ENCODE assay signal across 23 cellular contexts in the genomic region with DNA sequence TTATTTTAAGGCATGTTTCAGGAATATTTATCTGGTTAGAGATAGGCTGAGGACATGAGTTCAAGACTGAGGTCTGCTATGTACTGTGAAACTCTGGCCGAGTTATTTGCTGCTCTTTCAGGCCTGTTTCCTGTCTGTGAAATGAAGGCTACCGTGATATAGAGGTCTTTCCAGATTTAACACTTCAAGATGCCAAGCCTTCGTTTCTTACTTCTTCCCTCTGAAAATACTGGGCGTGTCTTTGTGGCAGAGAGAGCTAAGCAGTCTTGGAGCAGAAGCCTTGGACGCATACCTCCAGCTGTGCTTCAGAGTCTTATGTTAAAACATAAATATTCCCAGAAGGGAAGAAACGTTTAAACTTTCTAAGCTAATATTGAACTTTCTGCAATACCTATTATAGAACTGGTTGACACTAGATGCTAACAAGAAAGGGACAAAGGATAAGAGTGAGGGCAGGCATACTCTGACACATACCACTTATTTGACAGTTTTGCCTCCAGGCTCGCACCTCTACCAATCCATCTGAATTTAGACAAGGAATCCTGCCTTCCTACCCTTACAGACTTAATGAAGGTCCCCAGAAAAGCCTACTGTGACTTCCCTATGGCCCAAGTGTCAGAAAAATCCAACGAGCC. TPM values are rescaled to one million over a fixed set of nuclear protein-coding genes. Genes with fewer than 3 reads are reported as not detected.
DNase-seq lines count a peak whose midpoint lies in the region; ATAC-seq, FAIRE-seq and TF ChIP-seq lines count a peak whose summit lies in the region.
"Had no signal": no experiment of that assay in that cellular context is flagged by ENCODE, and none has a peak within 500 bp of the region (broad histone marks: within the 10 kb centered on the region; RNA-seq: fewer than 3 reads in every experiment).

No MANE protein-coding gene starts in this region.

- FAIRE-seq in GM19239 (lab: Jason Lieb, UNC) (peak; percentile 37), urothelium cell line (lab: Jason Lieb, UNC) (no peak)
- FAIRE-seq: frontal cortex, pancreas had no signal

- H3K27ac ChIP-seq in CD4-positive, alpha-beta T cell (ENCODE audit: low read depth, low read length), result no peak overlapping the region
- H3K27ac ChIP-seq: pancreas, SJCRH30, thoracic aorta had no signal

- H3K9me3 ChIP-seq in CD4-positive, alpha-beta T cell (ENCODE audit: control insufficient read depth, low read length), result no peaks in the 10 kb centered on the region
- H3K9me3 ChIP-seq: pancreas, SJCRH30, thoracic aorta had no signal

- H3K27ac Mint-ChIP-seq in CD4-positive, alpha-beta T cell, result peak overlapping the region; percentile 95
- H3K27ac Mint-ChIP-seq in osteocyte (ENCODE audit: unreplicated experiment) (peak overlapping the region; percentile 50), type B pancreatic cell (no peak overlapping the region)

- H3K4me3 Mint-ChIP-seq in CD4-positive, alpha-beta T cell, result no peak overlapping the region
- H3K4me3 Mint-ChIP-seq in osteocyte (ENCODE audit: unreplicated experiment) (no peak overlapping the region), type B pancreatic cell (no peak overlapping the region)

- H3K27me3 ChIP-seq in CD4-positive, alpha-beta T cell (ENCODE audit: control insufficient read depth, insufficient read depth, low read length), result no peaks in the 10 kb centered on the region
- H3K27me3 ChIP-seq: pancreas, SJCRH30 had no signal

- POLR2A ChIA-PET in CD4-positive, alpha-beta T cell (lab: Charles Lee), result interaction anchor here (0.6 to 3.1 kb wide), 4 partner anchors 142 to 234 kb away, joined by 3 to 16 read pairs (median 3); a partner anchor contains a TSS

- H3K9me3 Mint-ChIP-seq in CD4-positive, alpha-beta T cell, result no peaks in the 10 kb centered on the region
- no peaks in the 10 kb centered on the region for H3K9me3 Mint-ChIP-seq in osteocyte (ENCODE audit: unreplicated experiment)
- no peaks in the 10 kb centered on the region for H3K9me3 Mint-ChIP-seq in type B pancreatic cell

- ATAC-seq in CD4-positive, alpha-beta T cell (ENCODE audit: poor library complexity), result no peak
- ATAC-seq: left lobe of liver, pancreas, PC-3 had no signal

- H3K36me3 Mint-ChIP-seq in CD4-positive, alpha-beta T cell (ENCODE audit: low read depth), result no peaks in the 10 kb centered on the region
- H3K36me3 Mint-ChIP-seq in osteocyte (ENCODE audit: unreplicated experiment), result peaks cover 32% of the 10 kb centered on the region
- H3K36me3 Mint-ChIP-seq in type B pancreatic cell, result peaks cover 11% of the 10 kb centered on the region

- DNase-seq in CD4-positive, alpha-beta T cell, result no peak
- DNase-seq in GM19239 (ENCODE audit: insufficient read length, low spot score) (no peak), choroid plexus epithelial cell (ENCODE audit: low read depth) (peak; percentile 58), osteocyte (ENCODE audit: extremely low spot score, unreplicated experiment) (no peak), type B pancreatic cell (ENCODE audit: extremely low spot score, unreplicated experiment) (no peak), DMS79 (lab: John Stamatoyannopoulos, UW) (no peak), urothelium cell line (ENCODE audit: low spot score) (no peak)
- DNase-seq in activated effector memory CD4-positive, alpha-beta T cell treated with anti-CD3 and anti-CD28 coated beads, Interleukin-2, amount 50 U/mL, for 16 hours, result no peak
- DNase-seq: activated CD4-positive, CD25-positive, alpha-beta regulatory T cell; activated naive CD4-positive, alpha-beta T cell treated with anti-CD3 and anti-CD28 coated beads, Interleukin-2, amount 50 U/mL, for 16 hours; AML-193; GF-D8; Kasumi-1; NCI-H1417 treated with DMSO at 0.1 percent for 48 hours; NCI-H2171; pancreas; PC-3; SJCRH30; T-helper 2 cell had no signal

- CTCF ChIA-PET in CD4-positive, alpha-beta T cell (lab: Charles Lee), result interaction anchor here (1.0 to 1.3 kb wide), 3 partner anchors 19 to 279 kb away, joined by 3 to 4 read pairs (median 3); no protein-coding TSS in a partner anchor

- no peaks in the 10 kb centered on the region for H3K27me3 Mint-ChIP-seq in CD4-positive, alpha-beta T cell
- H3K27me3 Mint-ChIP-seq in osteocyte (ENCODE audit: unreplicated experiment), result no peaks in the 10 kb centered on the region
- H3K27me3 Mint-ChIP-seq in type B pancreatic cell, result no peaks in the 10 kb centered on the region

- intact Hi-C loops in CD4-positive, alpha-beta T cell (cut with DNase I, micrococcal nuclease), result loop anchor here in 1 of 2 experiments (2.0 to 5.0 kb wide), 3 partner anchors 17 to 382 kb away; a partner anchor contains a TSS

- peaks cover 59% of the 10 kb centered on the region for H3K4me1 Mint-ChIP-seq in CD4-positive, alpha-beta T cell (ENCODE audit: low read depth)
- H3K4me1 Mint-ChIP-seq in osteocyte (ENCODE audit: unreplicated experiment) (peaks cover 25% of the 10 kb centered on the region), type B pancreatic cell (ENCODE audit: unreplicated experiment) (peaks cover 36% of the 10 kb centered on the region)

- TF ChIP-seq CTCF in CD4-positive, alpha-beta T cell (IDR thresholded peaks at IDR 0.05), result no peak
- TF ChIP-seq CTCF in choroid plexus epithelial cell (conservative IDR thresholded peaks at IDR 0.05; ENCODE audit: low read depth, low read length) (no peak), osteocyte (IDR thresholded peaks at IDR 0.05) (no peak), type B pancreatic cell (conservative IDR thresholded peaks at IDR 0.05) (no peak)

- H3K4me3 ChIP-seq in choroid plexus epithelial cell (ENCODE audit: low read depth, low read length), result no peak overlapping the region
- H3K4me3 ChIP-seq: pancreas, SJCRH30, skin epidermis, thoracic aorta had no signal

RNA-seq across cellular contexts. Expression of a gene that starts 17.5 kb away (rescaled TPM):
- total RNA-seq in CD4-positive, alpha-beta T cell, result 1 to 10 TPM; 2.0 to 2.6 TPM
- 74.5 and 78.1 TPM in 2 replicates for total RNA-seq in osteocyte
- 39.0 and 52.2 TPM in 2 replicates for total RNA-seq in type B pancreatic cell (ENCODE audit: low replicate concordance)

Comparison
In these comparisons a context has a peak if more than half of its experiments do, and no peak if none do; other contexts are left out.
1. RNA of a gene that starts 17.5 kb away (total RNA-seq): 74.5 to 78.1 TPM in osteocyte and 39.0 to 52.2 TPM in type B pancreatic cell; 2.0 to 2.6 TPM in CD4-positive, alpha-beta T cell; every median in the first group is over 10 times any median in the second.